8 cellular contexts compared by ENCODE assay signal in genomic region chr7:30163231-30163894, GRCh38. TPM values are rescaled to one million over a fixed set of nuclear protein-coding genes. Genes with fewer than 3 reads are reported as not detected.
DNase-seq lines count a peak whose midpoint lies in the region; ATAC-seq and TF ChIP-seq lines count a peak whose summit lies in the region.

No MANE protein-coding gene starts in this region.

- H3K27ac Mint-ChIP-seq in activated T-helper 1 cell treated with anti-CD3 and anti-CD28 coated beads, Interleukin-12 subunit alpha, Interleukin-12 subunit beta, Interleukin-2, Interleukin-4 antibody, amounts not matched to agents 30 ng/mL and 10 ng/mL and 1 ng/mL, durations not matched to agents 14 hours and 24 hours and 36 hours, result peak overlapping the region; percentile 7

- peaks cover 18% of the 10 kb centered on the region for H3K27me3 ChIP-seq in iPS-18a (ENCODE audit: control insufficient read depth, insufficient read depth, low read length)
- H3K27me3 ChIP-seq in tibial artery, result no peaks in the 10 kb centered on the region

- DNase-seq in CMK (ENCODE audit: low read depth) (peak; percentile 52), NCI-H1105 (lab: John Stamatoyannopoulos, UW) (peak; percentile 51), tibial artery (peak in 1 of 2 donors; percentile 39), HT-29 (ENCODE audit: low spot score) (no peak)
- no peak for DNase-seq in activated T-helper 1 cell treated with anti-CD3 and anti-CD28 coated beads, Interleukin-12 subunit alpha, Interleukin-12 subunit beta, Interleukin-2, Interleukin-4 antibody, amounts not matched to agents 30 ng/mL and 10 ng/mL and 1 ng/mL, durations not matched to agents 14 hours and 24 hours and 36 hours (ENCODE audit: low spot score)

- H3K4me1 ChIP-seq in iPS-18a (ENCODE audit: control insufficient read depth, low read depth, low read length), result peaks cover 26% of the 10 kb centered on the region
- peaks cover 0 to 24% (median 12%) of the 10 kb centered on the region in 4 donors for H3K4me1 ChIP-seq in tibial artery

- ATAC-seq in GM19468 (IDR thresholded peaks at IDR 0.05; ENCODE audit: extremely low read depth, unreplicated experiment) (peak; percentile 17), GM19395 (IDR thresholded peaks at IDR 0.05; ENCODE audit: unreplicated experiment) (no peak)

- no peak overlapping the region for H3K9ac ChIP-seq in iPS-18a (ENCODE audit: low read length)

- peaks cover 2% of the 10 kb centered on the region for H3K27me3 Mint-ChIP-seq in activated T-helper 1 cell treated with anti-CD3 and anti-CD28 coated beads, Interleukin-12 subunit alpha, Interleukin-12 subunit beta, Interleukin-2, Interleukin-4 antibody, amounts not matched to agents 30 ng/mL and 10 ng/mL and 1 ng/mL, durations not matched to agents 14 hours and 24 hours and 36 hours (ENCODE audit: insufficient read depth)

- peak overlapping the region; percentile 41 for H3K4me3 ChIP-seq in iPS-18a (ENCODE audit: low read length)
- H3K4me3 ChIP-seq in tibial artery, result no peak overlapping the region

- H3K4me3 Mint-ChIP-seq in activated T-helper 1 cell treated with anti-CD3 and anti-CD28 coated beads, Interleukin-12 subunit alpha, Interleukin-12 subunit beta, Interleukin-2, Interleukin-4 antibody, amounts not matched to agents 30 ng/mL and 10 ng/mL and 1 ng/mL, durations not matched to agents 14 hours and 24 hours and 36 hours, result peak overlapping the region; percentile 27

- H3K27ac ChIP-seq in iPS-18a (ENCODE audit: low read length), result no peak overlapping the region
- H3K27ac ChIP-seq in tibial artery, result peak overlapping the region; percentile 26 to 38

- H3K9me3 ChIP-seq in iPS-18a (ENCODE audit: control insufficient read depth, low read depth, low read length) (no peaks in the 10 kb centered on the region), tibial artery (no peaks in the 10 kb centered on the region)

- no peaks in the 10 kb centered on the region for H3K9me3 Mint-ChIP-seq in activated T-helper 1 cell treated with anti-CD3 and anti-CD28 coated beads, Interleukin-12 subunit alpha, Interleukin-12 subunit beta, Interleukin-2, Interleukin-4 antibody, amounts not matched to agents 30 ng/mL and 10 ng/mL and 1 ng/mL, durations not matched to agents 14 hours and 24 hours and 36 hours

- peaks cover 2% of the 10 kb centered on the region for H3K36me3 Mint-ChIP-seq in activated T-helper 1 cell treated with anti-CD3 and anti-CD28 coated beads, Interleukin-12 subunit alpha, Interleukin-12 subunit beta, Interleukin-2, Interleukin-4 antibody, amounts not matched to agents 30 ng/mL and 10 ng/mL and 1 ng/mL, durations not matched to agents 14 hours and 24 hours and 36 hours (ENCODE audit: low read depth)

- H3K36me3 ChIP-seq in iPS-18a (ENCODE audit: control insufficient read depth, low read depth, low read length), result no peaks in the 10 kb centered on the region
- peaks cover 0 to 25% (median 8%) of the 10 kb centered on the region in 3 donors for H3K36me3 ChIP-seq in tibial artery

- TF ChIP-seq CTCF in tibial artery (IDR thresholded peaks at IDR 0.05), result no peak

- H3K4me1 Mint-ChIP-seq in activated T-helper 1 cell treated with anti-CD3 and anti-CD28 coated beads, Interleukin-12 subunit alpha, Interleukin-12 subunit beta, Interleukin-2, Interleukin-4 antibody, amounts not matched to agents 30 ng/mL and 10 ng/mL and 1 ng/mL, durations not matched to agents 14 hours and 24 hours and 36 hours (ENCODE audit: low read depth), result peaks cover 53% of the 10 kb centered on the region

- intact Hi-C loops in activated T-helper 1 cell treated with anti-CD3 and anti-CD28 coated beads, Interleukin-12 subunit alpha, Interleukin-12 subunit beta, Interleukin-2, Interleukin-4 antibody, amounts not matched to agents 30 ng/mL and 10 ng/mL and 1 ng/mL, durations not matched to agents 14 hours and 24 hours and 36 hours (cut with micrococcal nuclease), result no loop called here
- intact Hi-C loops in tibial artery (cut with DNase I; ENCODE audit: low total_unique reads), result loop anchor here (5.0 to 10.0 kb wide), 4 partner anchors 121 to 401 kb away; partner anchors contain the start of genes GGCT and ZNRF2

RNA-seq across cellular contexts. Expression of gene MTURN, which starts 28.6 kb away (rescaled TPM):
- total RNA-seq in activated T-helper 1 cell treated with anti-CD3 and anti-CD28 coated beads, Interleukin-12 subunit alpha, Interleukin-12 subunit beta, Interleukin-2, Interleukin-4 antibody, amounts not matched to agents 30 ng/mL and 10 ng/mL and 1 ng/mL, durations not matched to agents 14 hours and 24 hours and 36 hours, result 3.9 and 4.3 TPM in 2 replicates
- 7.2 and 8.5 TPM in 2 replicates for total RNA-seq in HT-29 (2014; rRNA removed; shearing (Covaris generic))

Comparison
In these comparisons a context has a peak if more than half of its experiments do, and no peak if none do; other contexts are left out.
1. DNase-seq: peak in CMK (single experiment) and NCI-H1105 (single experiment); none in activated T-helper 1 cell treated with anti-CD3 and anti-CD28 coated beads, Interleukin-12 subunit alpha, Interleukin-12 subunit beta, Interleukin-2, Interleukin-4 antibody, amounts not matched to agents 30 ng/mL and 10 ng/mL and 1 ng/mL, durations not matched to agents 14 hours and 24 hours and 36 hours (single experiment) and HT-29 (single experiment).